In genomic region chr10:35268323-35268722, GRCh38 we compare ENCODE assay signal across 21 cellular contexts.
A peak's percentile ranks its signal among the peaks of the same experiment; 100 is the strongest.
DNase-seq lines count a peak whose midpoint lies in the region; ATAC-seq, FAIRE-seq and TF ChIP-seq lines count a peak whose summit lies in the region.
"Had no signal": no experiment of that assay in that cellular context is flagged by ENCODE, and none has a peak within 500 bp of the region (broad histone marks: within the 10 kb centered on the region; RNA-seq: fewer than 3 reads in every experiment).

No MANE protein-coding gene starts in this region.

- H3K4me1 ChIP-seq in K562 (replicated peaks in 1 of 2; ENCODE audit: control insufficient read depth in 2 of 2, insufficient read depth in 2 of 2, low read length in 2 of 2) (peaks cover 13 to 16% of the 10 kb centered on the region in 2 experiments), neuronal stem cell (ENCODE audit: control insufficient read depth in 2 of 2, insufficient read depth in 1 of 2, low read depth in 1 of 2, low read length in 2 of 2) (peaks cover 0 to 9% of the 10 kb centered on the region in 2 donors), SJCRH30 (peaks cover 12% of the 10 kb centered on the region)

- peak; percentile 23 for ATAC-seq in stimulated activated naive CD8-positive, alpha-beta T cell treated with anti-CD3 and anti-CD28 coated beads, Interleukin-15, amount 100 ng/mL, for 72 hours
- ATAC-seq in stimulated activated naive CD8-positive, alpha-beta T cell treated with anti-CD3 and anti-CD28 coated beads, Interleukin-15, Interleukin-2, amounts not matched to agents 100 U/mL and 50 U/mL, for 24 hours: no peak
- peak; percentile 31 for ATAC-seq in K562
- no peak for ATAC-seq in GM18520 (IDR thresholded peaks at IDR 0.05; ENCODE audit: unreplicated experiment)
- ATAC-seq: CD8-positive, alpha-beta T cell had no signal

- H3K4me3 ChIP-seq in K562 (no peak overlapping the region), neuronal stem cell (ENCODE audit: low read length in 2 of 2) (no peak overlapping the region), SJCRH30 (no peak overlapping the region)

- WGBS in K562 (ENCODE audit: insufficient coverage, low coverage, missing lambda C conversion rate): 41% methylated on average over 3 of the region's 3 CpGs
- WGBS in neuronal stem cell (ENCODE audit: extremely low coverage in 2 of 2, insufficient read length in 2 of 2, insufficient replicate concordance in 1 of 2), 2 donors: no CpG with 5 or more reads among the region's 3 CpGs

- no peak overlapping the region for H3K4ac ChIP-seq in neuronal stem cell (ENCODE audit: low read length)

- in situ Hi-C loops in K562 (cut with MboI): no loop called here

- H3K79me1 ChIP-seq in neuronal stem cell (ENCODE audit: low read depth, low read length): no peaks in the 10 kb centered on the region

- intact Hi-C loops in K562 (cut with micrococcal nuclease): no loop called here

- H2AFZ ChIP-seq in K562 (ENCODE audit: low read depth, low read length): peak overlapping the region; percentile 38; the same call in 1 of the 2 replicates
- peak overlapping the region; percentile 44 for H2AFZ ChIP-seq in neuronal stem cell (ENCODE audit: low read length)

- H3K4me2 ChIP-seq in K562 (ENCODE audit: insufficient read depth, low read length) (peak overlapping the region; percentile 35; the same call in 1 of the 2 replicates), neuronal stem cell (ENCODE audit: insufficient read depth, low read length, poor library complexity, severe bottlenecking) (no peak overlapping the region)
- H3K4me2 ChIP-seq: KMS-11 had no signal

- no peak overlapping the region for H3K27ac Mint-ChIP-seq in stimulated activated naive CD8-positive, alpha-beta T cell treated with anti-CD3 and anti-CD28 coated beads, Interleukin-15, amount 100 ng/mL, for 72 hours
- H3K27ac Mint-ChIP-seq: CD8-positive, alpha-beta T cell had no signal

- H3K27me3 ChIP-seq in K562 (ENCODE audit: control insufficient read depth in 2 of 2, insufficient read depth in 2 of 2, low read length in 2 of 2): no peaks in the 10 kb centered on the region
- H3K27me3 ChIP-seq in neuronal stem cell (ENCODE audit: control insufficient read depth in 3 of 3, insufficient read depth in 3 of 3, low read depth in 1 of 3, low read length in 3 of 3): peaks cover 0 to 3% (median 0%) of the 10 kb centered on the region in 3 experiments
- H3K27me3 ChIP-seq in SJCRH30: no peaks in the 10 kb centered on the region

- H3K27me3 Mint-ChIP-seq in stimulated activated naive CD8-positive, alpha-beta T cell treated with anti-CD3 and anti-CD28 coated beads, Interleukin-15, amount 100 ng/mL, for 72 hours: peaks cover 7% of the 10 kb centered on the region

- H4K20me1 ChIP-seq in K562 (replicated peaks; ENCODE audit: control insufficient read depth, insufficient read depth, low read length): no peaks in the 10 kb centered on the region

- no peaks in the 10 kb centered on the region for H3K9me3 Mint-ChIP-seq in stimulated activated naive CD8-positive, alpha-beta T cell treated with anti-CD3 and anti-CD28 coated beads, Interleukin-15, amount 100 ng/mL, for 72 hours

- H4K91ac ChIP-seq in neuronal stem cell (ENCODE audit: low read depth, low read length, poor library complexity): no peak overlapping the region

- no peaks in the 10 kb centered on the region for H3K9me1 ChIP-seq in K562 (ENCODE audit: control insufficient read depth, insufficient read depth, low read length)

- no TSS peak for BruUV-seq in K562 (replicated peaks; lab: Mats Ljungman, UMichigan)

- H3K79me2 ChIP-seq in K562 (ENCODE audit: control insufficient read depth, insufficient read depth, low read length): no peaks in the 10 kb centered on the region

- H3K9ac ChIP-seq in K562 (ENCODE audit: insufficient read depth in 1 of 2, low read depth in 2 of 2, low read length in 2 of 2) (peak overlapping the region in 1 of 2 experiments; percentile 85; a peak in 1 of 4 replicates), neuronal stem cell (ENCODE audit: low read depth, low read length, poor library complexity) (no peak overlapping the region)
- H3K9ac ChIP-seq: KMS-11 had no signal

- H2AK5ac ChIP-seq in neuronal stem cell (ENCODE audit: low read depth, low read length): peak overlapping the region; percentile 23

- TF ChIP-seq EP300 in K562 (IDR thresholded peaks at IDR 0.05; ENCODE audit: low read length): no peak

- H3K36me3 ChIP-seq in K562 (ENCODE audit: control insufficient read depth, insufficient read depth, low read length) (no peaks in the 10 kb centered on the region), neuronal stem cell (replicated peaks in 1 of 2; ENCODE audit: control insufficient read depth in 2 of 2, insufficient read depth in 2 of 2, low read length in 2 of 2) (no peaks in the 10 kb centered on the region), SJCRH30 (no peaks in the 10 kb centered on the region)

- DNase-seq in stimulated activated naive CD8-positive, alpha-beta T cell treated with anti-CD3 and anti-CD28 coated beads, Interleukin-15, amount 100 ng/mL, for 72 hours: no peak
- DNase-seq in stimulated activated naive CD8-positive, alpha-beta T cell treated with anti-CD3 and anti-CD28 coated beads, Interleukin-15, Interleukin-2, amounts not matched to agents 100 U/mL and 50 U/mL, for 24 hours: no peak
- DNase-seq in K562 (ENCODE audit: extremely low read depth in 1 of 4, low spot score in 3 of 4): no peak
- DNase-seq in neuronal stem cell (ENCODE audit: low spot score): no peak
- no peak for DNase-seq in HTR-8/SVneo (ENCODE audit: insufficient read length, low spot score)
- no peak for DNase-seq in dedifferentiated amniotic fluid mesenchymal stem cell (ENCODE audit: extremely low spot score)
- DNase-seq in SJCRH30: no peak
- DNase-seq: CD8-positive, alpha-beta T cell; NCI-H1417; NCI-H187; NCI-H2107; NCI-H2227 treated with DMSO at 0.1 percent for 48 hours; NCI-H510A treated with DMSO at 0.1 percent for 48 hours; OCI-M1; RPMI8226; SHP77 treated with DMSO at 0.1 percent for 48 hours had no signal

- H4K8ac ChIP-seq in neuronal stem cell (ENCODE audit: low read depth, low read length): no peak overlapping the region

- FAIRE-seq in K562 (lab: Jason Lieb, UNC) (no peak), HTR-8/SVneo (lab: Jason Lieb, UNC) (no peak)
- FAIRE-seq: D721Med, GM12892, GM18507 had no signal

- no peak for TF ChIP-seq POLR2A in K562 (conservative IDR thresholded peaks at IDR 0.05)

- H3K14ac ChIP-seq in neuronal stem cell (ENCODE audit: low read length): no peak overlapping the region

- H2BK15ac ChIP-seq in neuronal stem cell (ENCODE audit: low read length): no peak overlapping the region

- H3K9me3 ChIP-seq in K562 (replicated peaks; ENCODE audit: control insufficient read depth, insufficient read depth, low read depth, low read length): no peaks in the 10 kb centered on the region
- H3K9me3 ChIP-seq in neuronal stem cell (replicated peaks in 1 of 2; ENCODE audit: control insufficient read depth in 2 of 2, insufficient read depth in 1 of 2, low read depth in 1 of 2, low read length in 2 of 2): no peaks in the 10 kb centered on the region
- H3K9me3 ChIP-seq in SJCRH30 (replicated peaks): no peaks in the 10 kb centered on the region

- H3K4me3 Mint-ChIP-seq in stimulated activated naive CD8-positive, alpha-beta T cell treated with anti-CD3 and anti-CD28 coated beads, Interleukin-15, amount 100 ng/mL, for 72 hours: no peak overlapping the region
- H3K4me3 Mint-ChIP-seq: CD8-positive, alpha-beta T cell had no signal

- H2BK120ac ChIP-seq in neuronal stem cell (ENCODE audit: low read depth, low read length): no peak overlapping the region

- peak overlapping the region; percentile 20 for H3K18ac ChIP-seq in neuronal stem cell (ENCODE audit: low read length)

- no peak for TF ChIP-seq CTCF in K562 (IDR thresholded peaks at IDR 0.05 in 2 of 3, conservative IDR thresholded peaks at IDR 0.05 in 1 of 3; ENCODE audit: insufficient read depth in 2 of 3, low read depth in 1 of 3, low read length in 3 of 3)

- no peak for TF ChIP-seq RAD21 in K562 (CRISPR knock-in tag; conservative IDR thresholded peaks at IDR 0.05 in 1 of 2, IDR thresholded peaks at IDR 0.05 in 1 of 2)

- peak overlapping the region; percentile 65 for H2BK12ac ChIP-seq in neuronal stem cell (ENCODE audit: low read length)

- no peak overlapping the region for H2BK5ac ChIP-seq in neuronal stem cell (ENCODE audit: low read length)

- no peak overlapping the region for H3K27ac ChIP-seq in K562 (ENCODE audit: extremely low read depth, low read depth, low read length)
- H3K27ac ChIP-seq in neuronal stem cell (replicated peaks; ENCODE audit: low read length): no peak overlapping the region
- no peak overlapping the region for H3K27ac ChIP-seq in SJCRH30
- H3K27ac ChIP-seq: KMS-11 had no signal

- POLR2A ChIA-PET in K562 (lab: Yijun Ruan, JAX): no interaction called here

- CTCF ChIA-PET in K562 (lab: Yijun Ruan, JAX; ENCODE audit: low intra/inter-chr PET ratio): no interaction called here

- H3K4me1 Mint-ChIP-seq in stimulated activated naive CD8-positive, alpha-beta T cell treated with anti-CD3 and anti-CD28 coated beads, Interleukin-15, amount 100 ng/mL, for 72 hours: peaks cover 20% of the 10 kb centered on the region

- H3K23ac ChIP-seq in neuronal stem cell (ENCODE audit: low read depth, low read length, poor library complexity): no peak overlapping the region

TF ChIP-seq in K562, 482 proteins besides CTCF, POLR2A, EP300 and RAD21 (continues in another document):
- TF ChIP-seq THAP7 (CRISPR knock-in tag; IDR thresholded peaks at IDR 0.05): no peak
- no peak for TF ChIP-seq TEAD4 (IDR thresholded peaks at IDR 0.05; ENCODE audit: low read length)
- TF ChIP-seq TEAD4 (CRISPR knock-in tag; IDR thresholded peaks at IDR 0.05; ENCODE audit: borderline replicate concordance): no peak
- no peak for TF ChIP-seq U2AF1 (optimal IDR thresholded peaks at IDR 0.05; ENCODE audit: low read depth, low read length)
- TF ChIP-seq CGGBP1 (CRISPR knock-in tag; IDR thresholded peaks at IDR 0.05): no peak
- TF ChIP-seq KLF13 (tag; IDR thresholded peaks at IDR 0.05; ENCODE audit: borderline replicate concordance, low read depth): no peak
- TF ChIP-seq SLC30A9 (CRISPR knock-in tag; IDR thresholded peaks at IDR 0.05): no peak

Comparison
In these comparisons a context has a peak if more than half of its experiments do, and no peak if none do; other contexts are left out.
1. ATAC-seq: peak in stimulated activated naive CD8-positive, alpha-beta T cell treated with anti-CD3 and anti-CD28 coated beads, Interleukin-15, amount 100 ng/mL, for 72 hours (single experiment) and K562 (single experiment); none in stimulated activated naive CD8-positive, alpha-beta T cell treated with anti-CD3 and anti-CD28 coated beads, Interleukin-15, Interleukin-2, amounts not matched to agents 100 U/mL and 50 U/mL, for 24 hours (single experiment) and GM18520 (single experiment).